ENCODE assay signal across 12 cellular contexts in genomic region chr1:94022471-94023189, GRCh38.
A peak's percentile ranks its signal among the peaks of the same experiment; 100 is the strongest.
DNase-seq lines count a peak whose midpoint lies in the region; ATAC-seq, FAIRE-seq and TF ChIP-seq lines count a peak whose summit lies in the region.
"Had no signal": no experiment of that assay in that cellular context is flagged by ENCODE, and none has a peak within 500 bp of the region (broad histone marks: within the 10 kb centered on the region; RNA-seq: fewer than 3 reads in every experiment).

No MANE protein-coding gene starts in this region.

- H3K9me2 ChIP-seq in PC-9 (ENCODE audit: insufficient read depth), result no peaks in the 10 kb centered on the region

- DNase-seq in EH (ENCODE audit: low read depth), result peak; percentile 94
- peak; percentile 64 to 94 for DNase-seq in PC-9
- DNase-seq in foreskin fibroblast, result peak; percentile 78 to 90
- no peak for DNase-seq in pancreas
- DNase-seq in NCI-H526 (lab: John Stamatoyannopoulos, UW), result no peak
- DNase-seq: activated T-cell treated with anti-CD3 and anti-CD28 coated beads, Interleukin-2, amount 50 U/mL, for 48 hours; DMS79; NCI-H526 treated with DMSO at 0.1 percent for 48 hours; thyroid gland had no signal

- no peaks in the 10 kb centered on the region for H4K20me1 ChIP-seq in PC-9 (ENCODE audit: insufficient read depth)

- TF ChIP-seq CTCF in PC-9 (conservative IDR thresholded peaks at IDR 0.05), result no peak
- TF ChIP-seq CTCF in foreskin fibroblast (IDR thresholded peaks at IDR 0.05; ENCODE audit: low read depth, low read length), result no peak
- no peak for TF ChIP-seq CTCF in pancreas (IDR thresholded peaks at IDR 0.05)

- H3K4me2 ChIP-seq in PC-9, result peak overlapping the region; percentile 67

- no peaks in the 10 kb centered on the region for H3K79me2 ChIP-seq in PC-9 (ENCODE audit: low read depth)

- FAIRE-seq in pancreas (lab: Jason Lieb, UNC), result no peak

- CTCF ChIA-PET in PC-9 (lab: Charles Lee), result interaction anchor here (0.5 to 2.2 kb wide), 8 partner anchors 17 to 448 kb away, joined by 3 to 12 read pairs (median 3); no protein-coding TSS in a partner anchor

- no peaks in the 10 kb centered on the region for H3K9me3 ChIP-seq in PC-9 (ENCODE audit: insufficient read depth, low read depth)
- no peaks in the 10 kb centered on the region for H3K9me3 ChIP-seq in pancreas
- H3K9me3 ChIP-seq: thyroid gland had no signal

- no peaks in the 10 kb centered on the region for H3K36me3 ChIP-seq in PC-9 (ENCODE audit: low read depth)
- H3K36me3 ChIP-seq in pancreas, result no peaks in the 10 kb centered on the region
- H3K36me3 ChIP-seq: thyroid gland had no signal

- H3F3A ChIP-seq in PC-9 (ENCODE audit: insufficient read depth, low read depth), result peaks cover 43% of the 10 kb centered on the region

- peak overlapping the region; percentile 90 for H3K27ac ChIP-seq in PC-9
- H3K27ac ChIP-seq in pancreas, result no peak overlapping the region
- H3K27ac ChIP-seq: thyroid gland had no signal

- H3K4me3 ChIP-seq in PC-9 (peak overlapping the region; percentile 20; the same call in 1 of the 2 replicates), foreskin fibroblast (ENCODE audit: low read depth in 1 of 2, low read length in 2 of 2) (no peak overlapping the region), pancreas (no peak overlapping the region)
- H3K4me3 ChIP-seq: thyroid gland had no signal

- 70 to 82% methylated on average over 6 of the region's 6 CpGs for WGBS in pancreas, 2 donors

- H3K4me1 ChIP-seq in PC-9 (replicated peaks; ENCODE audit: insufficient read depth) (peaks cover 67% of the 10 kb centered on the region), pancreas (no peaks in the 10 kb centered on the region)

- BruUV-seq in PC-9 (replicated peaks; lab: Mats Ljungman, UMichigan), result no TSS peak

- no peak overlapping the region; the same call in 1 of the 2 replicates for H2AFZ ChIP-seq in PC-9

- POLR2A ChIA-PET in PC-9 (lab: Charles Lee; ENCODE audit: unreplicated experiment), result interaction anchor here (0.5 to 4.2 kb wide), 19 partner anchors 15 to 1007 kb away, joined by 3 to 116 read pairs (median 4); partner anchors contain the start of gene ARHGAP29

- intact Hi-C loops in PC-9 (cut with micrococcal nuclease; ENCODE audit: unreplicated experiment), result loop anchor here (10.0 kb wide), 2 partner anchors 578 to 1022 kb away; partner anchors contain the start of gene FNBP1L
- intact Hi-C loops in pancreas (cut with DNase I), result no loop called here

- H3K27me3 ChIP-seq in PC-9 (ENCODE audit: insufficient read depth, low read depth) (no peaks in the 10 kb centered on the region), pancreas (no peaks in the 10 kb centered on the region)
- H3K27me3 ChIP-seq: thyroid gland had no signal

- ATAC-seq in pancreas (peak in 3 of 4 donors; percentile 15 to 40 (median 18)), HG03342 (IDR thresholded peaks at IDR 0.05; ENCODE audit: unreplicated experiment) (no peak), GM18517 (IDR thresholded peaks at IDR 0.05; ENCODE audit: unreplicated experiment) (no peak), GM21825 (IDR thresholded peaks at IDR 0.05; ENCODE audit: unreplicated experiment) (no peak)

Comparison
In these comparisons a context has a peak if more than half of its experiments do, and no peak if none do; other contexts are left out.
1. DNase-seq: peak in EH (single experiment), PC-9 (2 of 2) and foreskin fibroblast (2 of 2); none in pancreas (0 of 6) and NCI-H526 (0 of 2).
2. ATAC-seq: peak in pancreas (3 of 4); none in HG03342 (single experiment), GM18517 (single experiment) and GM21825 (single experiment).